ENCODE assay signal across 8 cellular contexts in the genomic region with DNA sequence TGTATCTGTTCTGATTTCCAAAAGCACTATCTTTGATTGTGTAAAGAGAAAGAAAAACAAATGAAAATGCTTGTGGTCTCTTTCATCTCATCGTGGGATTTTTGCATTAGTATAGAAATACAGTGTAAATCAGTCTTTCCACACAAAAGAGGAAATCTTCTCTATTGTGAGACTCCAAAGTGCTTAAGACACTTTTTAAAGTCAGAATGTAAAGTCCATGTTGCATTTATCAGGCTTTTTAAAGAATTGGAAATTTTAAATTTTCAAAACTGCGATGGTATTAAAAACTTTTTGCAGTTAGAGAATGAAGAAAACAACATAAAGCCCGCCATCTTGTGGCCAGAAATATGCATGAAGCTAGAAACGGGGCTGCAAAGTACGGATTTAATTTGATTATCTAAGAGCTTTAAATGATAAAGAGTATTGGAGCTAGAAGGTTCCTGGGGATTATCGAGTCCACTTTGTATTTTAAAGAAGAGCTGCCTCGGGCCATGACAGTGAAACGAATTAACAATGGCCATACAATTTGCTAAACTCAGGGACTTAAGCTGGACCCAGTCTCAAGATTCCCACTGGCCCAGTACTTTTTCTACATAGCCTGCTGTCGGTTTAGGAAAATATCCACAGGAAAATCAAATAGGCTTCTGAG.
A peak's percentile ranks its signal among the peaks of the same experiment; 100 is the strongest.
DNase-seq lines count a peak whose midpoint lies in the region; ATAC-seq and TF ChIP-seq lines count a peak whose summit lies in the region.

No MANE protein-coding gene starts in this region.

- H3K9me3 ChIP-seq in PC-9 (ENCODE audit: insufficient read depth, low read depth), result no peaks in the 10 kb centered on the region
- no peaks in the 10 kb centered on the region for H3K9me3 ChIP-seq in skeletal muscle satellite cell (replicated peaks; ENCODE audit: low read length)

- no peak overlapping the region for H3K9ac ChIP-seq in skeletal muscle satellite cell (ENCODE audit: low read depth, low read length)

- no peaks in the 10 kb centered on the region for H3K9me3 Mint-ChIP-seq in activated naive CD8-positive, alpha-beta T cell treated with anti-CD3 and anti-CD28 coated beads for 36 hours

- H3K36me3 Mint-ChIP-seq in activated naive CD8-positive, alpha-beta T cell treated with anti-CD3 and anti-CD28 coated beads for 36 hours, result no peaks in the 10 kb centered on the region

- H3K36me3 ChIP-seq in PC-9 (ENCODE audit: low read depth) (no peaks in the 10 kb centered on the region), skeletal muscle satellite cell (ENCODE audit: insufficient read depth, low read length) (peaks cover 10% of the 10 kb centered on the region)

- H3K4me1 ChIP-seq in PC-9 (replicated peaks; ENCODE audit: insufficient read depth) (peaks cover 6% of the 10 kb centered on the region), skeletal muscle satellite cell (ENCODE audit: control insufficient read depth, insufficient read depth, low read length) (peaks cover 8% of the 10 kb centered on the region)

- CTCF ChIA-PET in GM10248 (lab: Yijun Ruan, JAX), result interaction anchor here (0.6 to 1.7 kb wide), 22 partner anchors 9 to 1891 kb away, joined by 3 to 9 read pairs (median 4); no protein-coding TSS in a partner anchor
- CTCF ChIA-PET in PC-9 (lab: Charles Lee), result interaction anchor here (0.5 to 0.6 kb wide), 2 partner anchors 52 to 99 kb away, joined by 4 to 11 read pairs; no protein-coding TSS in a partner anchor

- no peaks in the 10 kb centered on the region for H3K9me2 ChIP-seq in PC-9 (ENCODE audit: insufficient read depth)

- H2AFZ ChIP-seq in PC-9, result peak overlapping the region; percentile 25; the same call in 1 of the 2 replicates

- H3K27me3 ChIP-seq in PC-9 (ENCODE audit: insufficient read depth, low read depth), result no peaks in the 10 kb centered on the region
- no peaks in the 10 kb centered on the region for H3K27me3 ChIP-seq in skeletal muscle satellite cell (ENCODE audit: control insufficient read depth, insufficient read depth, low read length)

- no peaks in the 10 kb centered on the region for H3K79me2 ChIP-seq in PC-9 (ENCODE audit: low read depth)

- H3K27ac Mint-ChIP-seq in activated naive CD8-positive, alpha-beta T cell treated with anti-CD3 and anti-CD28 coated beads for 36 hours, result no peak overlapping the region

- peak; percentile 66 for ATAC-seq in HG02981 (IDR thresholded peaks at IDR 0.05; ENCODE audit: unreplicated experiment)
- ATAC-seq in left ventricle myocardium superior, result peak; percentile 39
- no peak for ATAC-seq in GM18519 (IDR thresholded peaks at IDR 0.05; ENCODE audit: low FRiP score, unreplicated experiment)

- BruUV-seq in PC-9 (replicated peaks; lab: Mats Ljungman, UMichigan), result no TSS peak

- no peak overlapping the region for H3K27ac ChIP-seq in PC-9

- POLR2A ChIA-PET in GM10248 (lab: Yijun Ruan, JAX) (no interaction called here), PC-9 (lab: Charles Lee; ENCODE audit: unreplicated experiment) (interaction anchor here (0.6 kb wide), 1 partner anchor 70 kb away, joined by 4 read pairs; no protein-coding TSS in a partner anchor)

- intact Hi-C loops in PC-9 (cut with micrococcal nuclease; ENCODE audit: unreplicated experiment), result loop anchor here (2.0 to 10.0 kb wide), 6 partner anchors 124 to 1632 kb away; no protein-coding TSS in a partner anchor
- intact Hi-C loops in left ventricle myocardium superior (cut with micrococcal nuclease), result no loop called here
- intact Hi-C loops in posterior vena cava (cut with DNase I), result no loop called here

- no peaks in the 10 kb centered on the region for H3F3A ChIP-seq in PC-9 (ENCODE audit: insufficient read depth, low read depth)

- DNase-seq in GM10248 (ENCODE audit: extremely low spot score) (peak; percentile 18), PC-9 (peak; percentile 37 to 50), left ventricle myocardium superior (peak; percentile 30), posterior vena cava (ENCODE audit: low spot score) (no peak)
- peak; percentile 15 for DNase-seq in activated naive CD8-positive, alpha-beta T cell treated with anti-CD3 and anti-CD28 coated beads for 36 hours

- H3K4me1 Mint-ChIP-seq in activated naive CD8-positive, alpha-beta T cell treated with anti-CD3 and anti-CD28 coated beads for 36 hours, result peaks cover 21% of the 10 kb centered on the region

- no peak overlapping the region for H3K4me3 ChIP-seq in PC-9
- H3K4me3 ChIP-seq in skeletal muscle satellite cell (ENCODE audit: low read length), result peak overlapping the region; percentile 13

- H3K4me3 Mint-ChIP-seq in activated naive CD8-positive, alpha-beta T cell treated with anti-CD3 and anti-CD28 coated beads for 36 hours, result peak overlapping the region; percentile 5

- TF ChIP-seq CTCF in GM10248 (IDR thresholded peaks at IDR 0.05; ENCODE audit: control extremely low read depth, extremely low read depth, low read depth, missing control alignments) (peak; percentile 61), PC-9 (conservative IDR thresholded peaks at IDR 0.05) (peak; percentile 96)

- H3K4me2 ChIP-seq in PC-9, result peak overlapping the region; percentile 57
- H3K4me2 ChIP-seq in skeletal muscle satellite cell (ENCODE audit: low read length), result peak overlapping the region; percentile 67

- H4K20me1 ChIP-seq in PC-9 (ENCODE audit: insufficient read depth), result no peaks in the 10 kb centered on the region

- H3K27me3 Mint-ChIP-seq in activated naive CD8-positive, alpha-beta T cell treated with anti-CD3 and anti-CD28 coated beads for 36 hours, result no peaks in the 10 kb centered on the region
